Comparison of ENCODE assay signal across 23 cellular contexts in the genomic region with DNA sequence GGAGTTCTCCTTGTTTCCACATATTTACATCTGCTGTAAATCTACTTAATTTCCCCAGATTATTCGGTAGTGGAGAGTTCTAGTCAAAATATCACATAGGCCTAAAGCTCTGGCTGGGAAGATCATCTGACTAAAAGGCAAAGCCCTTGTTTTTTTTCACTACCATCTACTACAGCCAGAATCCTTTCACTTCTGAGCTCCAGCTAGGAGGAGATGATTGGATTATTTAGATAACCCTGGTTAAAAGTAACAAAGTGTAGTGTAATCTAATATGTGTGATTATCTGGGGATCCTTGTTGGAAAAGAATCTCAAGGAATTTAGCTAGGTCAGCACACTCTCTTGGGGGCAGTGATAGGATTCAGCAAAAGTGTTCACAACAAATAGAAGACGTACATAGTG.
A peak's percentile ranks its signal among the peaks of the same experiment; 100 is the strongest.
DNase-seq lines count a peak whose midpoint lies in the region; ATAC-seq, FAIRE-seq and TF ChIP-seq lines count a peak whose summit lies in the region.
"Had no signal": no experiment of that assay in that cellular context is flagged by ENCODE, and none has a peak within 500 bp of the region (broad histone marks: within the 10 kb centered on the region; RNA-seq: fewer than 3 reads in every experiment).

No MANE protein-coding gene starts in this region.

- intact Hi-C loops in heart left ventricle (cut with DNase I): no loop called here

- TF ChIP-seq CTCF in D721Med (IDR thresholded peaks at IDR 0.05; ENCODE audit: insufficient read depth, missing control alignments): no peak
- no peak for TF ChIP-seq CTCF in heart left ventricle (IDR thresholded peaks at IDR 0.05)
- no peak for TF ChIP-seq CTCF in osteoblast (IDR thresholded peaks at IDR 0.05; ENCODE audit: extremely low read depth, low read depth, low read length)

- no peaks in the 10 kb centered on the region for H3K36me3 ChIP-seq in heart left ventricle
- H3K36me3 ChIP-seq in osteoblast (ENCODE audit: insufficient read depth, low read length): no peaks in the 10 kb centered on the region
- H3K36me3 ChIP-seq: Peyer's patch had no signal

- FAIRE-seq in D721Med (lab: Jason Lieb, UNC): peak; percentile 6

- WGBS in heart left ventricle, 4 donors: 34 to 55% (median 40%) methylated on average over 2 of the region's 2 CpGs

- H4K20me1 ChIP-seq in osteoblast (ENCODE audit: insufficient read depth, low read length): no peaks in the 10 kb centered on the region

- ATAC-seq in heart left ventricle: peak in 1 of 4 donors; percentile 27
- ATAC-seq: left lobe of liver; naive thymus-derived CD4-positive, alpha-beta T cell; T-cell had no signal

- H3K79me2 ChIP-seq in osteoblast (ENCODE audit: insufficient read depth, low read length): no peaks in the 10 kb centered on the region

- no peak overlapping the region for H3K4me3 ChIP-seq in heart left ventricle
- no peak overlapping the region for H3K4me3 ChIP-seq in osteoblast (ENCODE audit: insufficient read depth, low read length)
- H3K4me3 ChIP-seq: Peyer's patch had no signal

- H3K9me3 ChIP-seq in heart left ventricle: no peaks in the 10 kb centered on the region
- no peaks in the 10 kb centered on the region for H3K9me3 ChIP-seq in osteoblast (ENCODE audit: low read depth, low read length)
- H3K9me3 ChIP-seq: Peyer's patch had no signal

- peak overlapping the region in 9 of 12 donors; percentile 41 to 85 (median 75) for H3K27ac ChIP-seq in heart left ventricle
- H3K27ac ChIP-seq in osteoblast (ENCODE audit: low read depth, low read length): no peak overlapping the region
- H3K27ac ChIP-seq: Peyer's patch, VCaP had no signal

- H3K4me1 ChIP-seq in heart left ventricle: peaks cover 0 to 23% (median 15%) of the 10 kb centered on the region in 12 donors
- peaks cover 18% of the 10 kb centered on the region for H3K4me1 ChIP-seq in osteoblast (ENCODE audit: insufficient read depth, low read length)
- H3K4me1 ChIP-seq: Peyer's patch had no signal

- peak overlapping the region; percentile 5 for H3K4me2 ChIP-seq in osteoblast (ENCODE audit: insufficient read depth, low read length)

- DNase-seq in D721Med (ENCODE audit: insufficient read length, low spot score) (no peak), SK-N-DZ (ENCODE audit: low spot score) (peak; percentile 61), heart left ventricle (no peak), osteoblast (ENCODE audit: insufficient read length, low spot score, missing footprints) (peak; percentile 49), NCI-H524 (lab: John Stamatoyannopoulos, UW) (no peak), GM19238 (ENCODE audit: insufficient read length, low spot score) (no peak), GDM1 (lab: John Stamatoyannopoulos, UW) (no peak), T-helper 1 cell (no peak)
- DNase-seq: CD4-positive, alpha-beta T cell; cortex of kidney; DND-41; erythroblast; hippocampal formation; MV-4-11; naive thymus-derived CD4-positive, alpha-beta T cell; NCI-H2081 treated with DMSO at 0.1 percent for 48 hours; Peyer's patch; retina; stimulated activated CD4-positive, alpha-beta T cell treated with anti-CD3 and anti-CD28 coated beads, Interleukin-4, amount 100 ng/mL, for 1 hour; stimulated activated CD8-positive, alpha-beta memory T cell treated with anti-CD3 and anti-CD28 coated beads, Interleukin-4, amount 100 ng/mL, for 48 hours; T-cell had no signal

- H3K27me3 ChIP-seq in heart left ventricle (no peaks in the 10 kb centered on the region), osteoblast (ENCODE audit: insufficient read depth, low read length) (no peaks in the 10 kb centered on the region)
- H3K27me3 ChIP-seq: Peyer's patch had no signal

- H2AFZ ChIP-seq in osteoblast (ENCODE audit: low read length): peak overlapping the region; percentile 18

- TF ChIP-seq POLR2A in heart left ventricle (IDR thresholded peaks at IDR 0.05): no peak

Comparison
In these comparisons a context has a peak if more than half of its experiments do, and no peak if none do; other contexts are left out.
1. DNase-seq: peak in SK-N-DZ (single experiment) and osteoblast (single experiment); none in D721Med (single experiment), heart left ventricle (0 of 5), NCI-H524 (0 of 2), GM19238 (single experiment), GDM1 (single experiment) and T-helper 1 cell (0 of 5).